8 cellular contexts compared by ENCODE assay signal in the genomic region with DNA sequence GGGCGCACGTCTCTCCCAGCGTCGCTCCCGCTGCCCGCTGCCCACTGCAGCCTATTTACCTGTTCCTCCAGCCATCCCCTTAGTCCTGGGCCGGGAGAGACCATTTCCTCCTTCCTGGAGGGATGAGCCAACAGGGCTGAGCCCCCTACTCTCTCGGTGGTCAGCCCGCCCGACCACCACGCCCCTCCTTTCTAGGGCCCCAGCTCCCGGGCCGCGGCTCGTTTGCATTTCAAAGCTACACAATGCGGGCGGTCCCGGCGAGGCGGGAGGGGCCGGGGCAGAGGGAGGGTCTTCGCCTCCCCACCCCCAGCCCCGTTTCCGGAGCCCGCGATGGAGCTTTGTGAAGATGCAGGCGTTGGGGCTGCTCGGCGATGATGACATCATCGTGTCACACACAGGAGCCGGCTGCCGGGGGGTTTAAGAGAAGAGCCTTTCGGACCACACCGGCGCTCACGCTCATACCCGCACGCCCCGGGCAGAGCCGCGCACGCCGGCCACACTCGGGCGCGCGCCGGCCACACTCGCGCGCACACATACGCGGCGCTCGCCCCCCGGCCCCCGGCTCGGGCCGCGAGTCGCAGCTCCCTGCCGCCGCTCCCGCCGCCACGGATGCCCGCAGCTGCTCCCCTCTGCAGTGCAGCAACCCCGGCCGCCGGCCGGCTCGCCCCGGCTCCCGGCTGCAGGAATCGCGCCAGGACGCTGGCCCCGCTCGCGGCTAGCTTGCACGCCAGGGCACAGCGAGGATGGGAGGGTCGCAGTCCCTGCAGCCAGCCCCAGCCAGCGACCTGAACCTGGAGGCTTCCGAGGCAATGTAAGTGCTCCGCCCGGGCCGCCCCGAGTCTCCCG.
DNase-seq lines count a peak whose midpoint lies in the region; ATAC-seq and TF ChIP-seq lines count a peak whose summit lies in the region.

No MANE protein-coding gene starts in this region.

- H3K27me3 Mint-ChIP-seq in HFFc6 (ENCODE audit: insufficient read depth), result peaks cover 5% of the 10 kb centered on the region
- peaks cover 87% of the 10 kb centered on the region for H3K27me3 Mint-ChIP-seq in T-helper 17 cell

- no peak for ATAC-seq in T-helper 17 cell
- no peak for ATAC-seq in stimulated activated effector memory CD8-positive, alpha-beta T cell treated with anti-CD3 and anti-CD28 coated beads, Interleukin-12 subunit alpha, Interleukin-12 subunit beta, amount 100 ng/mL, for 72 hours
- no peak for ATAC-seq in GM21381 (IDR thresholded peaks at IDR 0.05; ENCODE audit: unreplicated experiment)

- TF ChIP-seq CTCF in HFFc6 (IDR thresholded peaks at IDR 0.05), result no peak

- DNase-seq in HFFc6 (no peak), T-helper 17 cell (no peak), iPS DF 19.7 (ENCODE audit: low read depth, low spot score) (peak; percentile 85), Kasumi-1 (lab: John Stamatoyannopoulos, UW) (no peak), NCI-H1417 treated with DMSO at 0.1 percent for 48 hours (lab: John Stamatoyannopoulos, UW) (no peak)
- DNase-seq in stimulated activated effector memory CD8-positive, alpha-beta T cell treated with anti-CD3 and anti-CD28 coated beads, Interleukin-12 subunit alpha, Interleukin-12 subunit beta, amount 100 ng/mL, for 72 hours (ENCODE audit: low spot score in 2 of 2), result no peak
- no peak for DNase-seq in activated CD4-positive, alpha-beta T cell treated with anti-CD3 and anti-CD28 coated beads for 4 hours

- H3K4me3 Mint-ChIP-seq in HFFc6 (peak overlapping the region; percentile 73), T-helper 17 cell (peak overlapping the region; percentile 74)
- peak overlapping the region; percentile 23 for H3K4me3 Mint-ChIP-seq in stimulated activated effector memory CD8-positive, alpha-beta T cell treated with anti-CD3 and anti-CD28 coated beads, Interleukin-12 subunit alpha, Interleukin-12 subunit beta, amount 100 ng/mL, for 72 hours

- no peaks in the 10 kb centered on the region for H3K9me3 Mint-ChIP-seq in HFFc6
- H3K9me3 Mint-ChIP-seq in stimulated activated effector memory CD8-positive, alpha-beta T cell treated with anti-CD3 and anti-CD28 coated beads, Interleukin-12 subunit alpha, Interleukin-12 subunit beta, amount 100 ng/mL, for 72 hours, result no peaks in the 10 kb centered on the region

- no peaks in the 10 kb centered on the region for H3K9me3 ChIP-seq in T-helper 17 cell (ENCODE audit: control insufficient read depth, low read length, poor library complexity, severe bottlenecking)

- H3K36me3 Mint-ChIP-seq in HFFc6 (ENCODE audit: low read depth) (no peaks in the 10 kb centered on the region), T-helper 17 cell (ENCODE audit: low read depth) (peaks cover 2% of the 10 kb centered on the region)
- no peaks in the 10 kb centered on the region for H3K36me3 Mint-ChIP-seq in stimulated activated effector memory CD8-positive, alpha-beta T cell treated with anti-CD3 and anti-CD28 coated beads, Interleukin-12 subunit alpha, Interleukin-12 subunit beta, amount 100 ng/mL, for 72 hours

- peaks cover 8% of the 10 kb centered on the region for H3K4me1 Mint-ChIP-seq in HFFc6 (ENCODE audit: low read depth)
- peaks cover 9% of the 10 kb centered on the region for H3K4me1 Mint-ChIP-seq in T-helper 17 cell
- H3K4me1 Mint-ChIP-seq in stimulated activated effector memory CD8-positive, alpha-beta T cell treated with anti-CD3 and anti-CD28 coated beads, Interleukin-12 subunit alpha, Interleukin-12 subunit beta, amount 100 ng/mL, for 72 hours, result peaks cover 8% of the 10 kb centered on the region

- H3K27ac Mint-ChIP-seq in HFFc6 (no peak overlapping the region), T-helper 17 cell (no peak overlapping the region)
- no peak overlapping the region for H3K27ac Mint-ChIP-seq in stimulated activated effector memory CD8-positive, alpha-beta T cell treated with anti-CD3 and anti-CD28 coated beads, Interleukin-12 subunit alpha, Interleukin-12 subunit beta, amount 100 ng/mL, for 72 hours

Comparison
In these comparisons a context has a peak if more than half of its experiments do, and no peak if none do; other contexts are left out.
1. H3K4me3 Mint-ChIP-seq: peak in every context shown above with its lines; median percentile 74 in T-helper 17 cell; 73 in HFFc6; 23 in stimulated activated effector memory CD8-positive, alpha-beta T cell treated with anti-CD3 and anti-CD28 coated beads, Interleukin-12 subunit alpha, Interleukin-12 subunit beta, amount 100 ng/mL, for 72 hours.